In the genomic region with DNA sequence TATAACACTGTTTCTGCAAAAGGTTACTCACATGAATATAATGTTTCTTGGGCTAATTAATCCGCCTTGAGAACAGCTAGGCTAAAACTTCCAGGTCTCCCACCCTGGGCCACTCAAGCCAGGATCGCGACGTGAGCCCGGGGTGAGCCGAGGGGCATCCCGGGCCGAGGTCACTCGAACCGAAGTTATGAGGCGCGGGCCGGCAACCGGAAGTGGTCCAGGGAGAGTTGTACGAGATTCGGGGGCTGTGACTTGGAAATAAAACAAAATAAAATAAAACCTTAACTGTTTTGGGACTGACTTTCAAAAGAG, we compare ENCODE assay signal across 8 cellular contexts. TPM values are rescaled to one million over a fixed set of nuclear protein-coding genes. Genes with fewer than 3 reads are reported as not detected.
DNase-seq lines count a peak whose midpoint lies in the region; ATAC-seq and TF ChIP-seq lines count a peak whose summit lies in the region.

No MANE protein-coding gene starts in this region.

- H3K4me1 ChIP-seq in HUES6 (ENCODE audit: control insufficient read depth, insufficient read depth, low read length) (no peaks in the 10 kb centered on the region; the same call in 1 of the 2 replicates), mammary epithelial cell (ENCODE audit: insufficient read depth, low read length) (peaks cover 20% of the 10 kb centered on the region), mesodermal cell (ENCODE audit: control insufficient read depth, insufficient read depth, low read length, poor library complexity, severe bottlenecking) (peaks cover 6% of the 10 kb centered on the region)

- H3K27ac ChIP-seq in C4-2B (peak overlapping the region; percentile 94), HUES6 (ENCODE audit: low read depth, low read length) (peak overlapping the region; percentile 62; the same call in 1 of the 2 replicates), mammary epithelial cell (ENCODE audit: insufficient read depth, low read depth, low read length) (peak overlapping the region; percentile 78), mesodermal cell (ENCODE audit: low read depth, low read length, severe bottlenecking) (peak overlapping the region; percentile 10)

- peak; percentile 23 for ATAC-seq in GM21447 (IDR thresholded peaks at IDR 0.05; ENCODE audit: unreplicated experiment)

- peaks cover 15% of the 10 kb centered on the region for H3K36me3 ChIP-seq in HUES6 (ENCODE audit: control insufficient read depth, insufficient read depth, low read length)
- no peaks in the 10 kb centered on the region for H3K36me3 ChIP-seq in mammary epithelial cell (ENCODE audit: insufficient read depth, low read length)
- peaks cover 10% of the 10 kb centered on the region for H3K36me3 ChIP-seq in mesodermal cell (ENCODE audit: control insufficient read depth, insufficient read depth, low read length)

- TF ChIP-seq CTCF in C4-2B (conservative IDR thresholded peaks at IDR 0.05) (no peak), mammary epithelial cell (conservative IDR thresholded peaks at IDR 0.05 in 1 of 2, IDR thresholded peaks at IDR 0.05 in 1 of 2; ENCODE audit: extremely low read depth in 1 of 2, insufficient read depth in 1 of 2, low read depth in 1 of 2, low read length in 2 of 2) (no peak)

- intact Hi-C loops in mammary epithelial cell (cut with micrococcal nuclease), result loop anchor here (2.0 to 5.0 kb wide), 2 partner anchors 44 to 88 kb away; a partner anchor contains a TSS

- H4K20me1 ChIP-seq in mammary epithelial cell (ENCODE audit: insufficient read depth, low read length), result no peaks in the 10 kb centered on the region

- H3K9me3 ChIP-seq in HUES6 (ENCODE audit: control insufficient read depth, insufficient read depth, low read depth, low read length) (peaks cover 3% of the 10 kb centered on the region; the same call in 1 of the 2 replicates), mammary epithelial cell (replicated peaks; ENCODE audit: insufficient read depth, low read length) (no peaks in the 10 kb centered on the region), mesodermal cell (ENCODE audit: control insufficient read depth, low read length) (no peaks in the 10 kb centered on the region)

- 41% methylated on average over 13 of the region's 16 CpGs for WGBS in mammary epithelial cell (ENCODE audit: low coverage, missing lambda C conversion rate)
- WGBS in mesodermal cell (ENCODE audit: insufficient coverage in 2 of 2), 2 experiments, result no CpG with 5 or more reads among the region's 16 CpGs

- CTCF ChIA-PET in mammary epithelial cell (lab: Charles Lee; ENCODE audit: low non-redundant PET), result no interaction called here

- H3K4me2 ChIP-seq in mammary epithelial cell (ENCODE audit: insufficient read depth, low read depth, low read length), result peak overlapping the region; percentile 81

- in situ Hi-C loops in mammary epithelial cell (cut with MboI; ENCODE audit: low sequenced_read_pairs in 2 of 2), result no loop called here

- H3K4me3 ChIP-seq in HUES6 (ENCODE audit: low read depth, low read length), result peak overlapping the region; percentile 80
- H3K4me3 ChIP-seq in mammary epithelial cell (replicated peaks in 1 of 3; ENCODE audit: insufficient read depth in 1 of 3, low read depth in 2 of 3, low read length in 3 of 3), result peak overlapping the region; percentile 58 to 82 (median 65)
- H3K4me3 ChIP-seq in mesodermal cell (ENCODE audit: extremely low read depth, insufficient read depth, low read length, poor library complexity, severe bottlenecking), result peak overlapping the region; percentile 49

- dilution Hi-C loops in mammary epithelial cell (cut with HindIII; ENCODE audit: low sequenced_read_pairs), result no loop called here

- H3K9ac ChIP-seq in HUES6 (ENCODE audit: low read length) (peak overlapping the region; percentile 81), mammary epithelial cell (ENCODE audit: insufficient read depth, low read length) (peak overlapping the region; percentile 87)

- H3K79me2 ChIP-seq in mammary epithelial cell (ENCODE audit: insufficient read depth, low read length), result peaks cover 66% of the 10 kb centered on the region

- H3K27me3 ChIP-seq in HUES6 (ENCODE audit: control insufficient read depth, insufficient read depth, low read length) (no peaks in the 10 kb centered on the region), mammary epithelial cell (ENCODE audit: insufficient read depth, low read length) (no peaks in the 10 kb centered on the region)

- BruUV-seq in mammary epithelial cell (replicated peaks; lab: Mats Ljungman, UMichigan), result TSS peak; percentile 48

- DNase-seq in mammary epithelial cell, result no peak
- no peak for DNase-seq in T1000 (lab: John Stamatoyannopoulos, UW)
- DNase-seq in islet precursor cell, result no peak
- DNase-seq in NOMO-1 treated with dmso at 0.1 percent for 144 hours (lab: John Stamatoyannopoulos, UW; ENCODE audit: unreplicated experiment), result no peak

- peak overlapping the region; percentile 50 for H2AFZ ChIP-seq in mammary epithelial cell (ENCODE audit: low read depth, low read length)

RNA-seq across cellular contexts. Expression of a gene that starts 0.3 kb away (rescaled TPM):
- total RNA-seq in mammary epithelial cell, result 10 to 100 TPM in 1 of 2 donors, 1 to 10 TPM in 1; 6.6 to 10.7 TPM
- 13.1 TPM for polyA plus RNA-seq in mammary epithelial cell
- polyA minus RNA-seq in mammary epithelial cell, result 2.8 TPM
- 12.0 TPM for polyA plus RNA-seq in mesodermal cell (2013, experiment 1 of 2)
- 7.6 TPM for polyA plus RNA-seq in mesodermal cell (2013, experiment 2 of 2)

RNA-seq across cellular contexts. Expression of a gene that starts 0.3 kb away (rescaled TPM):
- 10 to 100 TPM in 1 of 2 donors, 1 to 10 TPM in 1; 1.8 to 23.4 TPM for total RNA-seq in mammary epithelial cell
- 0.65 TPM for polyA plus RNA-seq in mammary epithelial cell
- polyA minus RNA-seq in mammary epithelial cell, result 10.4 TPM
- 9.3 TPM for polyA plus RNA-seq in mesodermal cell (2013, experiment 1 of 2)
- polyA plus RNA-seq in mesodermal cell (2013, experiment 2 of 2), result 19.8 TPM

RNA-seq across cellular contexts. Expression of a gene that starts 0.7 kb away (rescaled TPM):
- total RNA-seq in mammary epithelial cell, result 10 to 100 TPM; 10.2 to 22.1 TPM
- 20.7 TPM for polyA plus RNA-seq in mammary epithelial cell
- 23.2 TPM for polyA minus RNA-seq in mammary epithelial cell
- 12.1 TPM for polyA plus RNA-seq in mesodermal cell (2013, experiment 1 of 2)
- polyA plus RNA-seq in mesodermal cell (2013, experiment 2 of 2), result 14.4 TPM

RNA-seq across cellular contexts. Expression of a gene that starts 44.0 kb away (rescaled TPM):
- total RNA-seq in mammary epithelial cell, result 10 to 100 TPM; 28.2 to 34.0 TPM
- 48.4 TPM for polyA plus RNA-seq in mammary epithelial cell
- 72.1 TPM for polyA minus RNA-seq in mammary epithelial cell
- 86.6 TPM for polyA plus RNA-seq in mesodermal cell (2013, experiment 1 of 2)
- polyA plus RNA-seq in mesodermal cell (2013, experiment 2 of 2), result 83.8 TPM

RNA-seq across cellular contexts. Expression of a gene that starts 48.1 kb away (rescaled TPM):
- 1 to 10 TPM; 2.8 to 6.2 TPM for total RNA-seq in mammary epithelial cell
- 1.7 TPM for polyA plus RNA-seq in mammary epithelial cell
- polyA minus RNA-seq in mammary epithelial cell, result not detected
- 1.4 TPM for polyA plus RNA-seq in mesodermal cell (2013, experiment 1 of 2)
- 1.7 TPM for polyA plus RNA-seq in mesodermal cell (2013, experiment 2 of 2)

Comparison
In these comparisons a context has a peak if more than half of its experiments do, and no peak if none do; other contexts are left out.
1. H3K27ac ChIP-seq: peak in every context shown above with its lines; median percentile 94 in C4-2B; 78 in mammary epithelial cell; 62 in HUES6; 10 in mesodermal cell.